In genomic region chr1:74512516-74512915, GRCh38 we compare ENCODE assay signal across 14 cellular contexts. TPM values are rescaled to one million over a fixed set of nuclear protein-coding genes. Genes with fewer than 3 reads are reported as not detected.
"Had no signal": no experiment of that assay in that cellular context is flagged by ENCODE, and none has a peak within 500 bp of the region (broad histone marks: within the 10 kb centered on the region; RNA-seq: fewer than 3 reads in every experiment).

Gene LRRC53 (minus strand): TSS chr1:74512611. CDS start chr1:74483349, 29,262 bp downstream.

- H3K36me3 Mint-ChIP-seq: activated naive CD4-positive, alpha-beta T cell treated with anti-CD3 and anti-CD28 coated beads, Interleukin-2, amount 50 U/mL, for 24 hours had no signal

- H3K27ac ChIP-seq: esophagus squamous epithelium had no signal

- ATAC-seq: T-helper 17 cell had no signal

- H3K27me3 Mint-ChIP-seq: T-helper 17 cell had no signal

- H3K4me1 ChIP-seq: esophagus squamous epithelium had no signal

- H3K4me1 Mint-ChIP-seq: activated naive CD4-positive, alpha-beta T cell treated with anti-CD3 and anti-CD28 coated beads, Interleukin-2, amount 50 U/mL, for 24 hours; T-helper 17 cell had no signal

- H3K27me3 ChIP-seq: esophagus squamous epithelium had no signal

- FAIRE-seq: islet of Langerhans had no signal

- H3K27ac Mint-ChIP-seq: activated naive CD4-positive, alpha-beta T cell treated with anti-CD3 and anti-CD28 coated beads, Interleukin-2, amount 50 U/mL, for 24 hours; T-helper 17 cell had no signal

- H3K9me3 ChIP-seq: esophagus squamous epithelium had no signal

- H3K4me3 ChIP-seq: esophagus squamous epithelium, smooth muscle cell had no signal

- DNase-seq: activated CD4-positive, alpha-beta T cell treated with anti-CD3 and anti-CD28 coated beads, Interleukin-2, amount 50 U/mL, for 4 hours; activated T-cell treated with anti-CD3 and anti-CD28 coated beads, Interleukin-2, amount 50 U/mL, for 1 hour; esophagus squamous epithelium; foreskin fibroblast; glutamatergic neuron; mesendoderm; T-helper 17 cell; trophoblast cell had no signal

- H3K9me3 Mint-ChIP-seq: activated naive CD4-positive, alpha-beta T cell treated with anti-CD3 and anti-CD28 coated beads, Interleukin-2, amount 50 U/mL, for 24 hours had no signal

- H3K36me3 ChIP-seq: esophagus squamous epithelium had no signal

- H3K4me3 Mint-ChIP-seq: activated naive CD4-positive, alpha-beta T cell treated with anti-CD3 and anti-CD28 coated beads, Interleukin-2, amount 50 U/mL, for 24 hours; neural crest cell; T-helper 17 cell had no signal

RNA-seq across cellular contexts. Expression of gene LRRC53, which starts in this region (rescaled TPM):
- total RNA-seq: chondrocyte, esophagus squamous epithelium, liver, neural crest cell, smooth muscle cell, T-helper 17 cell had no signal
